33 cellular contexts compared by ENCODE assay signal in the genomic region with DNA sequence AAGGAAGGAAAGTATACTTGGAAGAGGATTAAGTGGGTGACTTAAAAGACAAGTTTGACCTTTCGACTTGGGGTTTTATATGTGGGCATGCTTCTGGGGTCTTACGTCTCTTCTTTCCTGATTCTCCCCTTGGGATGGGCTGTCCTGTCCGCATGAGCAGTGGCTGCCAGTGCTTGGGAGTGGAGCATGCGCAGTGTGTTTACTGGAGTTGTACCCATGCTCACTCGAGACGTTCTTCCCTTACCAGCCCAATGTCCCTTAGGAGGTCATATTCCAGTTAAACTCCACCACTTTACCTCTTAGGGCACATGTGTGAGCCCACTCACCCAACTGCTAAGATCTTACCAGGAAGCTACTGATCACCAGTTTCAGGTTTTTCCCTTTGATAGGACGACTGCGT.
"Had no signal": no experiment of that assay in that cellular context is flagged by ENCODE, and none has a peak within 500 bp of the region (broad histone marks: within the 10 kb centered on the region; RNA-seq: fewer than 3 reads in every experiment).

No MANE protein-coding gene starts in this region.

- H3K4me3 Mint-ChIP-seq: activated CD4-positive, alpha-beta memory T cell treated with anti-CD3 and anti-CD28 coated beads, Interleukin-2, amount 10 ng/mL, durations not matched to agents 7 days and 5 days; activated CD4-positive, alpha-beta T cell treated with anti-CD3 and anti-CD28 coated beads, Interleukin-2, amount 10 ng/mL, durations not matched to agents 7 days and 5 days; activated naive CD4-positive, alpha-beta T cell treated with anti-CD3 and anti-CD28 coated beads, Interleukin-2, amount 10 ng/mL, durations not matched to agents 7 days and 5 days; activated naive CD8-positive, alpha-beta T cell treated with anti-CD3 and anti-CD28 coated beads, Interleukin-2, amount 10 ng/mL, durations not matched to agents 7 days and 5 days; activated T-cell treated with anti-CD3 and anti-CD28 coated beads, Interleukin-2, amount 50 U/mL, for 24 hours; activated T-cell treated with anti-CD3 and anti-CD28 coated beads, Interleukin-2, amount 50 U/mL, for 72 hours; brain; dendritic cell treated with granulocyte-macrophage colony-stimulating factor and Interleukin-4, amounts not matched to agents 40 ng/mL and 50 ng/mL, for 4 days; WTC11 had no signal

- H3K9me3 Mint-ChIP-seq: activated CD4-positive, alpha-beta memory T cell treated with anti-CD3 and anti-CD28 coated beads, Interleukin-2, amount 10 ng/mL, durations not matched to agents 7 days and 5 days; activated naive CD4-positive, alpha-beta T cell treated with anti-CD3 and anti-CD28 coated beads, Interleukin-2, amount 10 ng/mL, durations not matched to agents 7 days and 5 days; activated naive CD4-positive, alpha-beta T cell treated with anti-CD3 and anti-CD28 coated beads, Interleukin-2, amount 50 U/mL, for 72 hours; activated naive CD8-positive, alpha-beta T cell treated with anti-CD3 and anti-CD28 coated beads, Interleukin-2, amount 10 ng/mL, durations not matched to agents 7 days and 5 days; activated T-cell treated with anti-CD3 and anti-CD28 coated beads, Interleukin-2, amount 50 U/mL, for 24 hours; activated T-cell treated with anti-CD3 and anti-CD28 coated beads, Interleukin-2, amount 50 U/mL, for 72 hours; brain; dendritic cell treated with granulocyte-macrophage colony-stimulating factor and Interleukin-4, amounts not matched to agents 40 ng/mL and 50 ng/mL, for 4 days; WTC11 had no signal

- H3K4me1 Mint-ChIP-seq: brain, WTC11 had no signal

- H3K27ac Mint-ChIP-seq: activated CD4-positive, alpha-beta memory T cell treated with anti-CD3 and anti-CD28 coated beads, Interleukin-2, amount 10 ng/mL, durations not matched to agents 7 days and 5 days; activated CD4-positive, alpha-beta T cell treated with anti-CD3 and anti-CD28 coated beads, Interleukin-2, amount 10 ng/mL, durations not matched to agents 7 days and 5 days; activated naive CD4-positive, alpha-beta T cell treated with anti-CD3 and anti-CD28 coated beads, Interleukin-2, amount 10 ng/mL, durations not matched to agents 7 days and 5 days; activated naive CD4-positive, alpha-beta T cell treated with anti-CD3 and anti-CD28 coated beads, Interleukin-2, amount 50 U/mL, for 72 hours; activated naive CD8-positive, alpha-beta T cell treated with anti-CD3 and anti-CD28 coated beads, Interleukin-2, amount 10 ng/mL, durations not matched to agents 7 days and 5 days; activated T-cell treated with anti-CD3 and anti-CD28 coated beads, Interleukin-2, amount 50 U/mL, for 24 hours; activated T-cell treated with anti-CD3 and anti-CD28 coated beads, Interleukin-2, amount 50 U/mL, for 72 hours; brain; dendritic cell treated with granulocyte-macrophage colony-stimulating factor and Interleukin-4, amounts not matched to agents 40 ng/mL and 50 ng/mL, for 4 days; WTC11 had no signal

- H3K27ac ChIP-seq: ascending aorta, breast epithelium, cardiac muscle cell, coronary artery, dorsolateral prefrontal cortex, esophagus muscularis mucosa, foreskin keratinocyte, gastrocnemius medialis, heart left ventricle, VCaP had no signal

- H3K36me3 Mint-ChIP-seq: activated naive CD4-positive, alpha-beta T cell treated with anti-CD3 and anti-CD28 coated beads, Interleukin-2, amount 10 ng/mL, durations not matched to agents 7 days and 5 days; activated naive CD4-positive, alpha-beta T cell treated with anti-CD3 and anti-CD28 coated beads, Interleukin-2, amount 50 U/mL, for 72 hours; activated naive CD8-positive, alpha-beta T cell treated with anti-CD3 and anti-CD28 coated beads, Interleukin-2, amount 10 ng/mL, durations not matched to agents 7 days and 5 days; brain; WTC11 had no signal

- H3K27me3 ChIP-seq: ascending aorta, breast epithelium, cardiac muscle cell, esophagus muscularis mucosa, gastrocnemius medialis, heart left ventricle had no signal

- H3K4me3 ChIP-seq: ascending aorta, breast epithelium, cardiac muscle cell, coronary artery, dorsolateral prefrontal cortex, esophagus muscularis mucosa, gastrocnemius medialis, heart left ventricle had no signal

- DNase-seq: activated CD4-positive, alpha-beta memory T cell treated with anti-CD3 and anti-CD28 coated beads, Interleukin-2, amount 10 ng/mL, durations not matched to agents 7 days and 5 days; activated CD4-positive, alpha-beta T cell treated with anti-CD3 and anti-CD28 coated beads for 1 hour; activated CD4-positive, alpha-beta T cell treated with anti-CD3 and anti-CD28 coated beads for 4 hours; activated CD4-positive, alpha-beta T cell treated with anti-CD3 and anti-CD28 coated beads, Interleukin-2, amount 10 ng/mL, durations not matched to agents 7 days and 5 days; activated CD4-positive, alpha-beta T cell treated with anti-CD3 and anti-CD28 coated beads, Interleukin-2, amount 50 U/mL, for 4 hours; activated CD8-positive, alpha-beta memory T cell treated with anti-CD3 and anti-CD28 coated beads, Interleukin-2, amount 50 U/mL, for 48 hours; activated gamma-delta T cell; activated naive CD4-positive, alpha-beta T cell; activated naive CD4-positive, alpha-beta T cell treated with anti-CD3 and anti-CD28 coated beads, Interleukin-2, amount 10 ng/mL, durations not matched to agents 7 days and 5 days; activated naive CD8-positive, alpha-beta T cell treated with anti-CD3 and anti-CD28 coated beads, Interleukin-2, amount 10 ng/mL, durations not matched to agents 7 days and 5 days; activated T-cell treated with anti-CD3 and anti-CD28 coated beads for 4 hours; activated T-cell treated with anti-CD3 and anti-CD28 coated beads, Interleukin-2, amount 50 U/mL, for 24 hours; activated T-cell treated with anti-CD3 and anti-CD28 coated beads, Interleukin-2, amount 50 U/mL, for 72 hours; central memory CD4-positive, alpha-beta T cell; dorsolateral prefrontal cortex; effector memory CD4-positive, alpha-beta T cell; erythroblast; foreskin keratinocyte; gastrocnemius medialis; glutamatergic neuron; heart left ventricle; T-helper 1 cell; T-helper 2 cell had no signal

- H3K36me3 ChIP-seq: ascending aorta, breast epithelium, cardiac muscle cell, esophagus muscularis mucosa, gastrocnemius medialis, heart left ventricle had no signal

- H3K4me1 ChIP-seq: ascending aorta, breast epithelium, esophagus muscularis mucosa, foreskin keratinocyte, gastrocnemius medialis, heart left ventricle had no signal

- H3K9me3 ChIP-seq: ascending aorta, breast epithelium, esophagus muscularis mucosa, gastrocnemius medialis, heart left ventricle had no signal

- ATAC-seq: activated naive CD4-positive, alpha-beta T cell treated with anti-CD3 and anti-CD28 coated beads, Interleukin-2, amount 50 U/mL, for 72 hours; activated T-cell treated with anti-CD3 and anti-CD28 coated beads, Interleukin-2, amount 50 U/mL, for 72 hours; foreskin keratinocyte; gastrocnemius medialis; heart left ventricle; WTC11 had no signal
